In the genomic region with DNA sequence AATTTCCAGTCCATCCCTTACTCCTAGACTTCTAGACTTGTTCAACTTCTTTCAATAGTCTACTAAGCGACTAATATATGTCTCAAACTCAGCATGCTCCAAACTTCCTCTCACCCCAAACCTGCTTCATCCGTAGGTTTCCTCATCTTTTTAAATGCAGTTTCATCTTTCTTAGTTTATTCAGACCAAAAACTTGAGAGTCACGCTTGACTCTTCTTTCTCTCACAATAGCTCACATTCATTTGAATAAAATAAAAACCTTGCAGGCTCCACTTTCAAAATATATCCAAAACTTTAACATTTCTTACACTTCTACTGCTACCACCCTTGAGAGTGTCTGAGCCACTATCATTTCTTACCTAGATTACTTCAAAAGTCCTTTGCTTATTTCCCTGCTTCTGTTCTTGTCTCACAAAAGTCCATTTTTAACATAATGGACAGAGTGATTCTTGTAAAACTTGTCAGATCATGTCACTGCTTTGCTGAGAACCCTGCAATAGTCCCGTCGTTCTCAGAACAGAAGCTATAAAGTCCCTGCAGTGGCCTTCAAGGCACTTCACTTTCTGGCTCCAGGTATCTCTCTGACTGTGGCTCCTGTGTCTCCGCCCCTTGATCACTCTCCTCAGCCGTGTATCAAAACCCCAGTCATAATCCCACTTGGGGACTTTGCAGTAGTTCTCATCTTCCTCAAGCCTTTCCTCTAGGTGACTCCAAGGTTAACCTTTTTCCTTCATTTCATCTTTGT, we compare ENCODE assay signal across 18 cellular contexts.
DNase-seq lines count a peak whose midpoint lies in the region; ATAC-seq lines count a peak whose summit lies in the region.
"Had no signal": no experiment of that assay in that cellular context is flagged by ENCODE, and none has a peak within 500 bp of the region (broad histone marks: within the 10 kb centered on the region; RNA-seq: fewer than 3 reads in every experiment).

No MANE protein-coding gene starts in this region.

- peaks cover 14% of the 10 kb centered on the region for H3K9me3 Mint-ChIP-seq in stimulated activated effector memory CD8-positive, alpha-beta T cell treated with anti-CD3 and anti-CD28 coated beads, Interleukin-12 subunit alpha, Interleukin-12 subunit beta, amount 100 ng/mL, for 72 hours
- H3K9me3 Mint-ChIP-seq in activated CD4-positive, alpha-beta T cell treated with anti-CD3 and anti-CD28 coated beads, Interleukin-2, amount 10 ng/mL, durations not matched to agents 7 days and 5 days: no peaks in the 10 kb centered on the region
- H3K9me3 Mint-ChIP-seq: activated CD4-positive, alpha-beta memory T cell treated with anti-CD3 and anti-CD28 coated beads for 36 hours had no signal

- no peak overlapping the region for H3K4me3 Mint-ChIP-seq in stimulated activated effector memory CD8-positive, alpha-beta T cell treated with anti-CD3 and anti-CD28 coated beads, Interleukin-12 subunit alpha, Interleukin-12 subunit beta, amount 100 ng/mL, for 72 hours
- H3K4me3 Mint-ChIP-seq in activated CD4-positive, alpha-beta T cell treated with anti-CD3 and anti-CD28 coated beads, Interleukin-2, amount 10 ng/mL, durations not matched to agents 7 days and 5 days: no peak overlapping the region
- H3K4me3 Mint-ChIP-seq: activated CD4-positive, alpha-beta memory T cell treated with anti-CD3 and anti-CD28 coated beads for 36 hours; CD8-positive, alpha-beta memory T cell had no signal

- no peaks in the 10 kb centered on the region for H3K4me1 Mint-ChIP-seq in stimulated activated effector memory CD8-positive, alpha-beta T cell treated with anti-CD3 and anti-CD28 coated beads, Interleukin-12 subunit alpha, Interleukin-12 subunit beta, amount 100 ng/mL, for 72 hours
- no peaks in the 10 kb centered on the region for H3K4me1 Mint-ChIP-seq in activated CD4-positive, alpha-beta T cell treated with anti-CD3 and anti-CD28 coated beads, Interleukin-2, amount 10 ng/mL, durations not matched to agents 7 days and 5 days
- H3K4me1 Mint-ChIP-seq: CD8-positive, alpha-beta memory T cell had no signal

- no peak overlapping the region for H3K27ac Mint-ChIP-seq in stimulated activated effector memory CD8-positive, alpha-beta T cell treated with anti-CD3 and anti-CD28 coated beads, Interleukin-12 subunit alpha, Interleukin-12 subunit beta, amount 100 ng/mL, for 72 hours
- no peak overlapping the region for H3K27ac Mint-ChIP-seq in activated CD4-positive, alpha-beta T cell treated with anti-CD3 and anti-CD28 coated beads, Interleukin-2, amount 10 ng/mL, durations not matched to agents 7 days and 5 days
- H3K27ac Mint-ChIP-seq: activated CD4-positive, alpha-beta memory T cell treated with anti-CD3 and anti-CD28 coated beads for 36 hours; CD8-positive, alpha-beta memory T cell had no signal

- no peaks in the 10 kb centered on the region for H3K36me3 Mint-ChIP-seq in stimulated activated effector memory CD8-positive, alpha-beta T cell treated with anti-CD3 and anti-CD28 coated beads, Interleukin-12 subunit alpha, Interleukin-12 subunit beta, amount 100 ng/mL, for 72 hours
- no peaks in the 10 kb centered on the region for H3K36me3 Mint-ChIP-seq in activated CD4-positive, alpha-beta T cell treated with anti-CD3 and anti-CD28 coated beads, Interleukin-2, amount 10 ng/mL, durations not matched to agents 7 days and 5 days (ENCODE audit: low read depth)
- H3K36me3 Mint-ChIP-seq: activated CD4-positive, alpha-beta memory T cell treated with anti-CD3 and anti-CD28 coated beads for 36 hours; CD8-positive, alpha-beta memory T cell had no signal

- CTCF ChIA-PET in activated CD4-positive, alpha-beta T cell treated with anti-CD3 and anti-CD28 coated beads, Interleukin-2, amount 10 ng/mL, durations not matched to agents 7 days and 5 days (lab: Charles Lee): no interaction called here

- DNase-seq in stimulated activated effector memory CD8-positive, alpha-beta T cell treated with anti-CD3 and anti-CD28 coated beads, Interleukin-12 subunit alpha, Interleukin-12 subunit beta, amount 100 ng/mL, for 72 hours (ENCODE audit: low spot score in 2 of 2): no peak
- DNase-seq in GM19240 (ENCODE audit: insufficient read length, low spot score) (no peak), MV-4-11 (lab: John Stamatoyannopoulos, UW) (no peak)
- DNase-seq in activated CD4-positive, alpha-beta T cell treated with anti-CD3 and anti-CD28 coated beads, Interleukin-2, amount 10 ng/mL, durations not matched to agents 7 days and 5 days: no peak
- DNase-seq: activated CD4-positive, alpha-beta memory T cell treated with anti-CD3 and anti-CD28 coated beads for 36 hours; activated T-cell treated with anti-CD3 and anti-CD28 coated beads for 4 hours; CD8-positive, alpha-beta memory T cell; DMS79 treated with DMSO at 0.1 percent for 48 hours; foreskin fibroblast; Kasumi-1; NCI-H524 treated with DMSO at 0.1 percent for 48 hours; right cardiac atrium; Right ventricle myocardium superior; testis had no signal

- no peaks in the 10 kb centered on the region for H3K27me3 Mint-ChIP-seq in activated CD4-positive, alpha-beta T cell treated with anti-CD3 and anti-CD28 coated beads, Interleukin-2, amount 10 ng/mL, durations not matched to agents 7 days and 5 days
- H3K27me3 Mint-ChIP-seq: activated CD4-positive, alpha-beta memory T cell treated with anti-CD3 and anti-CD28 coated beads for 36 hours; CD8-positive, alpha-beta memory T cell had no signal

- ATAC-seq in GM18909 (IDR thresholded peaks at IDR 0.05; ENCODE audit: poor library complexity, unreplicated experiment) (peak; percentile 61), HG02623 (IDR thresholded peaks at IDR 0.05; ENCODE audit: unreplicated experiment) (peak; percentile 67), HG03432 (IDR thresholded peaks at IDR 0.05; ENCODE audit: unreplicated experiment) (peak; percentile 49)
- ATAC-seq in stimulated activated effector memory CD8-positive, alpha-beta T cell treated with anti-CD3 and anti-CD28 coated beads, Interleukin-12 subunit alpha, Interleukin-12 subunit beta, amount 100 ng/mL, for 72 hours: peak; percentile 42
- no peak for ATAC-seq in activated CD4-positive, CD25-positive, alpha-beta regulatory T cell treated with anti-CD3 and anti-CD28 coated beads, Interleukin-2, amount 50 U/mL, for 24 hours
- ATAC-seq: right cardiac atrium had no signal

- POLR2A ChIA-PET in activated CD4-positive, alpha-beta T cell treated with anti-CD3 and anti-CD28 coated beads, Interleukin-2, amount 10 ng/mL, durations not matched to agents 7 days and 5 days (lab: Charles Lee): no interaction called here

Comparison
In these comparisons a context has a peak if more than half of its experiments do, and no peak if none do; other contexts are left out.
1. ATAC-seq: peak in GM18909 (single experiment), HG02623 (single experiment), HG03432 (single experiment) and stimulated activated effector memory CD8-positive, alpha-beta T cell treated with anti-CD3 and anti-CD28 coated beads, Interleukin-12 subunit alpha, Interleukin-12 subunit beta, amount 100 ng/mL, for 72 hours (single experiment); none in activated CD4-positive, CD25-positive, alpha-beta regulatory T cell treated with anti-CD3 and anti-CD28 coated beads, Interleukin-2, amount 50 U/mL, for 24 hours (0 of 2).